8 cellular contexts compared by ENCODE assay signal in the genomic region with DNA sequence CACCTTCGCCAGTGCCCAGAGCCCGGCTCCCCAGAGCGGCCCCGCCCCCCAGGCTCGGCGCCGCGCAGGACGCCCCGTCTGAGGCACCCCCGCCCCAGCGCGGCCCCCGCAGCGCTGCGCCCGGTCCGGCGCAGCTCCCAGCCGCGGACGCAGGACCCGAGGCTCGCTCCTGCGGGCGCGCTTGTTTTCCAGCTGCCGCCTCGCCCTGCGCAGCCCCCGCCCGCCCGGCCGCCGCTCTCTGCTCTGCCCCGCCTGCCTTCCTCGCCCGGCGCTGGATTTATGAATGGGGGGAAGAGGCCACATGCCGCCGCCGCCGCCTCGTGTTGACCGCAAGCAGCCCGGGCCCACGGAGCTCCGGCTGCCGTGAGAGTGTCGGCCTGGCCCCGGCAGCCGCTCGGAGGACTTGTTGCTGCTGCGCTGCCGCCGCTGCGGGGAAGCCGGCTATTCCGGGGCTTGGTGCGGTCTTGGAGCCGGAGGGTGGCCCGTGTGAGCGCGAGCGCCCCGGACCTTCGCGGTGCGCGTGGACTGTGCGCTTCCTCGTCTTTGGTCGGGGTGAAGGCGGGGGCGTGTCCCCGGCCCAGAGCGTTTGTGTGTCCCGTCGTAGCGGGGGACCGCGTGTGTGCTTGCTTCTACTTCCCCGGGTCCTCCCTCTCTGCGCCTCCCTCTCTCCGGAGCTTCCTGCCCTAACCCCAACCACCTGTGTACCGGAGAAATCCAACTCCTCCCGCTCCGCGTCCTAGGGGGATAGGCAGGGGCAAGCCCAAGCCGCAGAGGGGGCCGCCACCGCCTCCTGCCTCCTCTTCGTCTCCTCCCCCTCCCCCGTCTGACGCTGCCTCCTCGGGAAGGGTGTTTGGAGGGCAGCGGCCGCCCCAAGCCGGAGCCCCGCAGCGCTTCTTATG. TPM values are rescaled to one million over a fixed set of nuclear protein-coding genes. Genes with fewer than 3 reads are reported as not detected.
DNase-seq lines count a peak whose midpoint lies in the region; ATAC-seq and TF ChIP-seq lines count a peak whose summit lies in the region.

No MANE protein-coding gene starts in this region.

- TF ChIP-seq CTCF in GM12865 (IDR thresholded peaks at IDR 0.05; ENCODE audit: insufficient read depth, low read depth, low read length, missing control alignments): no peak

- DNase-seq in GM12865 (ENCODE audit: low read depth) (peak; percentile 62), NCI-H226 (peak; percentile 54), A172 (ENCODE audit: low spot score) (no peak)
- DNase-seq in activated CD4-positive, alpha-beta T cell treated with anti-CD3 and anti-CD28 coated beads, Interleukin-2, amount 50 U/mL, for 48 hours: peak; percentile 60 to 66
- peak; percentile 56 for DNase-seq in effector CD8-positive, alpha-beta T cell (lab: John Stamatoyannopoulos, UW)
- peak; percentile 33 to 76 (median 52) for DNase-seq in stimulated activated naive CD4-positive, alpha-beta T cell (lab: John Stamatoyannopoulos, UW)

- peak; percentile 30 for ATAC-seq in HG02678 (IDR thresholded peaks at IDR 0.05; ENCODE audit: unreplicated experiment)

- H3K4me3 ChIP-seq in GM12865 (ENCODE audit: low read depth, low read length) (peak overlapping the region; percentile 67), mononuclear cell (ENCODE audit: low read length) (peak overlapping the region; percentile 56)

- H3K4me1 ChIP-seq in mononuclear cell (ENCODE audit: insufficient read depth, low read length): peaks cover 38% of the 10 kb centered on the region

- H3K9me3 ChIP-seq in mononuclear cell (ENCODE audit: low read depth, low read length): no peaks in the 10 kb centered on the region

- peaks cover 13% of the 10 kb centered on the region for H3K27me3 ChIP-seq in mononuclear cell (ENCODE audit: insufficient read depth, low read length)

RNA-seq across cellular contexts. Expression of a gene that starts 0.7 kb away (rescaled TPM):
- total RNA-seq in mononuclear cell: 2.8 TPM
- 0.86 and 1.2 TPM in 2 replicates for total RNA-seq in A172 (2014; rRNA removed; shearing (Covaris generic))
